ENCODE assay signal across 15 cellular contexts in genomic region chr12:126093911-126094310, GRCh38.
DNase-seq lines count a peak whose midpoint lies in the region; ATAC-seq, FAIRE-seq and TF ChIP-seq lines count a peak whose summit lies in the region.
"Had no signal": no experiment of that assay in that cellular context is flagged by ENCODE, and none has a peak within 500 bp of the region (broad histone marks: within the 10 kb centered on the region; RNA-seq: fewer than 3 reads in every experiment).

No MANE protein-coding gene starts in this region.

- no peak for TF ChIP-seq CTCF in GM23338 (conservative IDR thresholded peaks at IDR 0.05; ENCODE audit: low read depth in 2 of 2)
- TF ChIP-seq CTCF in H1 (IDR thresholded peaks at IDR 0.05; ENCODE audit: control extremely low read depth in 1 of 3, insufficient read depth in 1 of 3, low read depth in 1 of 3, low read length in 3 of 3) = no peak
- no peak for TF ChIP-seq CTCF in nephron progenitor cell (IDR thresholded peaks at IDR 0.05)
- TF ChIP-seq CTCF in GM13976 (IDR thresholded peaks at IDR 0.05; ENCODE audit: borderline replicate concordance, control extremely low read depth, extremely low read depth, insufficient read depth, missing control alignments) = no peak

- H3F3A ChIP-seq in GM23338 (replicated peaks; ENCODE audit: low read depth) = no peaks in the 10 kb centered on the region

- H3K23me2 ChIP-seq in H1 (ENCODE audit: low read depth, low read length) = no peaks in the 10 kb centered on the region

- H3K4me1 ChIP-seq in GM23338 (ENCODE audit: insufficient read depth) (no peaks in the 10 kb centered on the region), H1 (replicated peaks in 1 of 4; ENCODE audit: control insufficient read depth in 3 of 4, insufficient read depth in 4 of 4, low read length in 3 of 4) (no peaks in the 10 kb centered on the region)

- no peak overlapping the region for H2BK12ac ChIP-seq in H1 (ENCODE audit: low read depth, low read length)

- POLR2A ChIA-PET in H1 (lab: Charles Lee; ENCODE audit: partially characterized antibody) = interaction anchor here (0.5 kb wide), 1 partner anchor 10 kb away, joined by 4 read pairs; no protein-coding TSS in a partner anchor

- in situ Hi-C loops in GM13976 (cut with MboI; ENCODE audit: low sequenced_read_pairs, unreplicated experiment) = no loop called here

- WGBS in H1 (ENCODE audit: extremely low coverage in 1 of 2, insufficient coverage in 1 of 2, insufficient read length in 1 of 2, insufficient replicate concordance in 2 of 2, low coverage in 1 of 2, low lambda C conversion rate in 2 of 2, missing lambda C conversion rate in 1 of 2), 2 experiments = 87% methylated on average over 1 of the region's 1 CpG; no CpG with 5 or more reads in 1 of the 2 experiments

- H3K79me2 ChIP-seq in GM23338 (replicated peaks; ENCODE audit: insufficient read depth) (no peaks in the 10 kb centered on the region), H1 (ENCODE audit: control insufficient read depth in 1 of 2, insufficient read depth in 2 of 2, low read length in 2 of 2) (no peaks in the 10 kb centered on the region)

- H3K27ac Mint-ChIP-seq in GM23338 = no peak overlapping the region
- H3K27ac Mint-ChIP-seq in nephron progenitor cell = no peak overlapping the region
- H3K27ac Mint-ChIP-seq: activated CD4-positive, alpha-beta memory T cell treated with anti-CD3 and anti-CD28 coated beads, Interleukin-2, amount 10 ng/mL, durations not matched to agents 7 days and 5 days; activated naive CD8-positive, alpha-beta T cell; dendritic cell treated with granulocyte-macrophage colony-stimulating factor and Interleukin-4, amounts not matched to agents 40 ng/mL and 50 ng/mL, for 4 days had no signal

- H3K14ac ChIP-seq in H1 (ENCODE audit: insufficient read length) = no peak overlapping the region

- peaks cover 93% of the 10 kb centered on the region for H3K9me3 Mint-ChIP-seq in GM23338
- H3K9me3 Mint-ChIP-seq in nephron progenitor cell = peaks cover 7% of the 10 kb centered on the region

- no peak for TF ChIP-seq POLR2A in H1 (IDR thresholded peaks at IDR 0.05; ENCODE audit: control extremely low read depth in 1 of 2, low read depth in 2 of 2, low read length in 2 of 2)
- TF ChIP-seq POLR2A in GM18505 (IDR thresholded peaks at IDR 0.05; ENCODE audit: borderline replicate concordance, extremely low read depth, insufficient read depth, insufficient read length) = no peak

- ATAC-seq in GM23338 (no peak), GM18505 (IDR thresholded peaks at IDR 0.05; ENCODE audit: unreplicated experiment) (no peak)

- H3K27me3 Mint-ChIP-seq in GM23338 (ENCODE audit: insufficient read depth, low read depth, poor library complexity) = peaks cover 2% of the 10 kb centered on the region
- peaks cover 9% of the 10 kb centered on the region for H3K27me3 Mint-ChIP-seq in nephron progenitor cell (ENCODE audit: low read depth, poor library complexity)
- H3K27me3 Mint-ChIP-seq: activated CD4-positive, alpha-beta memory T cell treated with anti-CD3 and anti-CD28 coated beads, Interleukin-2, amount 10 ng/mL, durations not matched to agents 7 days and 5 days; activated naive CD8-positive, alpha-beta T cell; dendritic cell treated with granulocyte-macrophage colony-stimulating factor and Interleukin-4, amounts not matched to agents 40 ng/mL and 50 ng/mL, for 4 days had no signal

- H3K36me3 ChIP-seq in GM23338 (ENCODE audit: insufficient read depth) (no peaks in the 10 kb centered on the region), H1 (ENCODE audit: control insufficient read depth in 2 of 4, insufficient read depth in 4 of 4, low read length in 3 of 4) (no peaks in the 10 kb centered on the region)

- H2AFZ ChIP-seq in GM23338 (no peak overlapping the region), H1 (ENCODE audit: low read length) (no peak overlapping the region)

- CTCF ChIA-PET in H1 (lab: Charles Lee; ENCODE audit: partially characterized antibody) = interaction anchor here (1.1 to 1.3 kb wide), 2 partner anchors 13 to 17 kb away, joined by 3 read pairs; no protein-coding TSS in a partner anchor

- no peak overlapping the region for H3K23ac ChIP-seq in H1 (ENCODE audit: insufficient read length)

- H2BK5ac ChIP-seq in H1 (ENCODE audit: low read depth, low read length) = no peak overlapping the region

- H2BK120ac ChIP-seq in H1 (replicated peaks; ENCODE audit: low read depth, low read length) = no peak overlapping the region

- H3K4me1 Mint-ChIP-seq in GM23338 (no peaks in the 10 kb centered on the region), nephron progenitor cell (no peaks in the 10 kb centered on the region)
- H3K4me1 Mint-ChIP-seq: activated CD4-positive, alpha-beta memory T cell treated with anti-CD3 and anti-CD28 coated beads, Interleukin-2, amount 10 ng/mL, durations not matched to agents 7 days and 5 days had no signal

- TF ChIP-seq RAD21 in H1 (IDR thresholded peaks at IDR 0.05 in 1 of 2, conservative IDR thresholded peaks at IDR 0.05 in 1 of 2; ENCODE audit: low read depth in 2 of 2, low read length in 2 of 2) = no peak

- no peaks in the 10 kb centered on the region for H4K20me1 ChIP-seq in GM23338 (replicated peaks; ENCODE audit: insufficient read depth)
- no peaks in the 10 kb centered on the region for H4K20me1 ChIP-seq in H1 (replicated peaks in 1 of 2; ENCODE audit: control insufficient read depth in 1 of 2, insufficient read depth in 2 of 2, low read length in 2 of 2)

- H3K27ac ChIP-seq in GM23338 (ENCODE audit: low read depth) (no peak overlapping the region), H1 (ENCODE audit: low read depth, low read length) (no peak overlapping the region)

- peak; percentile 97 for FAIRE-seq in H1 (lab: Jason Lieb, UNC)

- no peak overlapping the region for H2BK15ac ChIP-seq in H1 (ENCODE audit: low read length)

- H3K79me1 ChIP-seq in H1 (ENCODE audit: low read depth, low read length) = no peaks in the 10 kb centered on the region

- H4K8ac ChIP-seq in H1 (ENCODE audit: extremely low read depth, insufficient read depth, low read length) = no peak overlapping the region

- peaks cover 31% of the 10 kb centered on the region for H3K36me3 Mint-ChIP-seq in GM23338 (ENCODE audit: low read depth)
- H3K36me3 Mint-ChIP-seq in nephron progenitor cell (ENCODE audit: low read depth) = no peaks in the 10 kb centered on the region
- H3K36me3 Mint-ChIP-seq: activated naive CD8-positive, alpha-beta T cell had no signal

- no peak for TF ChIP-seq EP300 in H1 (IDR thresholded peaks at IDR 0.05; ENCODE audit: borderline replicate concordance in 1 of 2, low read depth in 2 of 2, low read length in 2 of 2)

- H3K56ac ChIP-seq in H1 (replicated peaks; ENCODE audit: insufficient read length, low read depth, low read length) = no peak overlapping the region

- H4K5ac ChIP-seq in H1 (ENCODE audit: insufficient read length, low read depth, low read length) = no peak overlapping the region

- H3K9ac ChIP-seq in H1 (replicated peaks in 1 of 4; ENCODE audit: extremely low read depth in 1 of 4, low read depth in 3 of 4, low read length in 3 of 4) = no peak overlapping the region

- H3K9me3 ChIP-seq in H1 (ENCODE audit: insufficient read depth in 2 of 2, low read depth in 1 of 2, low read length in 1 of 2) = no peaks in the 10 kb centered on the region

- no peak overlapping the region for H3K4me2 ChIP-seq in GM23338
- H3K4me2 ChIP-seq in H1 (ENCODE audit: insufficient read depth in 1 of 2, low read depth in 2 of 2, low read length in 2 of 2) = no peak overlapping the region

- no peak overlapping the region for H4K91ac ChIP-seq in H1 (replicated peaks; ENCODE audit: insufficient read length, low read length)

- no peak overlapping the region for H3K18ac ChIP-seq in H1 (ENCODE audit: extremely low read depth, low read length)

- H3K4me3 ChIP-seq in GM23338 (no peak overlapping the region), H1 (ENCODE audit: extremely low read depth in 1 of 4, insufficient read depth in 2 of 4, low read depth in 3 of 4, low read length in 4 of 4) (no peak overlapping the region)
- H3K4me3 ChIP-seq: lung had no signal

- DNase-seq in GM23338 (ENCODE audit: low spot score) (peak; percentile 54), NCI-H82 (lab: John Stamatoyannopoulos, UW) (peak; percentile 54), H1 (ENCODE audit: low read depth in 1 of 2, low spot score in 2 of 2) (peak in 1 of 2 experiments; percentile 56), nephron progenitor cell (peak; percentile 31), GM13976 (ENCODE audit: low spot score) (no peak), DMS153 treated with DMSO at 0.1 percent for 48 hours (lab: John Stamatoyannopoulos, UW; ENCODE audit: unreplicated experiment) (no peak)
- DNase-seq: activated CD4-positive, alpha-beta memory T cell treated with anti-CD3 and anti-CD28 coated beads, Interleukin-2, amount 10 ng/mL, durations not matched to agents 7 days and 5 days; Kasumi-1; NCI-H446; stimulated activated CD4-positive, alpha-beta T cell treated with anti-CD3 and anti-CD28 coated beads, Interleukin-2, amount 100 ng/mL, for 48 hours; stimulated activated naive CD4-positive, alpha-beta T cell had no signal

- H2AK5ac ChIP-seq in H1 (ENCODE audit: low read depth, low read length) = no peak overlapping the region

- H3K27me3 ChIP-seq in GM23338 (ENCODE audit: insufficient read depth) = no peaks in the 10 kb centered on the region
- no peaks in the 10 kb centered on the region for H3K27me3 ChIP-seq in H1 (replicated peaks in 1 of 4; ENCODE audit: control insufficient read depth in 3 of 4, extremely low read depth in 1 of 4, insufficient read depth in 3 of 4, low read length in 3 of 4)

- no peaks in the 10 kb centered on the region for H3K9me2 ChIP-seq in GM23338 (ENCODE audit: insufficient read depth)

- no peak overlapping the region for H3K4me3 Mint-ChIP-seq in GM23338
- no peak overlapping the region for H3K4me3 Mint-ChIP-seq in nephron progenitor cell
- H3K4me3 Mint-ChIP-seq: activated CD4-positive, alpha-beta memory T cell treated with anti-CD3 and anti-CD28 coated beads, Interleukin-2, amount 10 ng/mL, durations not matched to agents 7 days and 5 days; activated naive CD8-positive, alpha-beta T cell; dendritic cell treated with granulocyte-macrophage colony-stimulating factor and Interleukin-4, amounts not matched to agents 40 ng/mL and 50 ng/mL, for 4 days had no signal

- H3K4ac ChIP-seq in H1 (replicated peaks; ENCODE audit: insufficient read length, low read depth, low read length) = no peak overlapping the region

- no peak overlapping the region for H2BK20ac ChIP-seq in H1 (ENCODE audit: low read length)

TF ChIP-seq in H1, 55 proteins besides CTCF, POLR2A, EP300 and RAD21 (continues in another document):
- TF ChIP-seq TEAD4 (IDR thresholded peaks at IDR 0.05; ENCODE audit: low read depth, low read length) (peak; percentile 11; the same call in 1 of the 2 replicates), SP1 (IDR thresholded peaks at IDR 0.05; ENCODE audit: low read depth, low read length) (peak; percentile 66; the same call in 1 of the 2 replicates), USF2 (IDR thresholded peaks at IDR 0.05; ENCODE audit: low read length) (peak; percentile 90)

Comparison
In these comparisons a context has a peak if more than half of its experiments do, and no peak if none do; other contexts are left out.
1. DNase-seq: peak in GM23338 (single experiment), NCI-H82 (single experiment) and nephron progenitor cell (single experiment); none in GM13976 (single experiment) and DMS153 treated with DMSO at 0.1 percent for 48 hours (single experiment).